In genomic region chr9:4315582-4316215, GRCh38 we compare ENCODE assay signal across 1 cellular context.
TF ChIP-seq lines count a peak whose summit lies in the region.

No MANE protein-coding gene starts in this region.

TF ChIP-seq in HepG2, 621 proteins besides CTCF, POLR2A, EP300 and RAD21 (continued from another document and continues in another):
- no peak for TF ChIP-seq ZBTB20 (CRISPR knock-in tag; IDR thresholded peaks at IDR 0.05; ENCODE audit: borderline replicate concordance, low read depth)
- TF ChIP-seq, protein P1, sequence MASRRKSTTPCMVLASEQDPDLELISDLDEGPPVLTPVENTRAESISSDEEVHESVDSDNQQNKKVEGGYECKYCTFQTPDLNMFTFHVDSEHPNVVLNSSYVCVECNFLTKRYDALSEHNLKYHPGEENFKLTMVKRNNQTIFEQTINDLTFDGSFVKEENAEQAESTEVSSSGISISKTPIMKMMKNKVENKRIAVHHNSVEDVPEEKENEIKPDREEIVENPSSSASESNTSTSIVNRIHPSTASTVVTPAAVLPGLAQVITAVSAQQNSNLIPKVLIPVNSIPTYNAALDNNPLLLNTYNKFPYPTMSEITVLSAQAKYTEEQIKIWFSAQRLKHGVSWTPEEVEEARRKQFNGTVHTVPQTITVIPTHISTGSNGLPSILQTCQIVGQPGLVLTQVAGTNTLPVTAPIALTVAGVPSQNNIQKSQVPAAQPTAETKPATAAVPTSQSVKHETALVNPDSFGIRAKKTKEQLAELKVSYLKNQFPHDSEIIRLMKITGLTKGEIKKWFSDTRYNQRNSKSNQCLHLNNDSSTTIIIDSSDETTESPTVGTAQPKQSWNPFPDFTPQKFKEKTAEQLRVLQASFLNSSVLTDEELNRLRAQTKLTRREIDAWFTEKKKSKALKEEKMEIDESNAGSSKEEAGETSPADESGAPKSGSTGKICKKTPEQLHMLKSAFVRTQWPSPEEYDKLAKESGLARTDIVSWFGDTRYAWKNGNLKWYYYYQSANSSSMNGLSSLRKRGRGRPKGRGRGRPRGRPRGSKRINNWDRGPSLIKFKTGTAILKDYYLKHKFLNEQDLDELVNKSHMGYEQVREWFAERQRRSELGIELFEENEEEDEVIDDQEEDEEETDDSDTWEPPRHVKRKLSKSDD (CRISPR knock-in tag; IDR thresholded peaks at IDR 0.05; ENCODE audit: low read depth) = no peak
- no peak for TF ChIP-seq ARNT2 (CRISPR knock-in tag; IDR thresholded peaks at IDR 0.05; ENCODE audit: low read depth)
- TF ChIP-seq ATF1 (CRISPR knock-in tag; IDR thresholded peaks at IDR 0.05) = no peak
- no peak for TF ChIP-seq ZNF572 (CRISPR knock-in tag; IDR thresholded peaks at IDR 0.05)
- TF ChIP-seq BHLHE40 (IDR thresholded peaks at IDR 0.05; ENCODE audit: low read length) = no peak
- no peak for TF ChIP-seq ZNF670 (CRISPR knock-in tag; IDR thresholded peaks at IDR 0.05; ENCODE audit: borderline replicate concordance)
- no peak for TF ChIP-seq REXO4 (CRISPR knock-in tag; IDR thresholded peaks at IDR 0.05; ENCODE audit: borderline replicate concordance)
- TF ChIP-seq BRD4 (CRISPR knock-in tag; IDR thresholded peaks at IDR 0.05) = no peak
- no peak for TF ChIP-seq ZNF124 (CRISPR knock-in tag; IDR thresholded peaks at IDR 0.05)
- no peak for TF ChIP-seq RORA (CRISPR knock-in tag; IDR thresholded peaks at IDR 0.05)
- TF ChIP-seq, protein P2, sequence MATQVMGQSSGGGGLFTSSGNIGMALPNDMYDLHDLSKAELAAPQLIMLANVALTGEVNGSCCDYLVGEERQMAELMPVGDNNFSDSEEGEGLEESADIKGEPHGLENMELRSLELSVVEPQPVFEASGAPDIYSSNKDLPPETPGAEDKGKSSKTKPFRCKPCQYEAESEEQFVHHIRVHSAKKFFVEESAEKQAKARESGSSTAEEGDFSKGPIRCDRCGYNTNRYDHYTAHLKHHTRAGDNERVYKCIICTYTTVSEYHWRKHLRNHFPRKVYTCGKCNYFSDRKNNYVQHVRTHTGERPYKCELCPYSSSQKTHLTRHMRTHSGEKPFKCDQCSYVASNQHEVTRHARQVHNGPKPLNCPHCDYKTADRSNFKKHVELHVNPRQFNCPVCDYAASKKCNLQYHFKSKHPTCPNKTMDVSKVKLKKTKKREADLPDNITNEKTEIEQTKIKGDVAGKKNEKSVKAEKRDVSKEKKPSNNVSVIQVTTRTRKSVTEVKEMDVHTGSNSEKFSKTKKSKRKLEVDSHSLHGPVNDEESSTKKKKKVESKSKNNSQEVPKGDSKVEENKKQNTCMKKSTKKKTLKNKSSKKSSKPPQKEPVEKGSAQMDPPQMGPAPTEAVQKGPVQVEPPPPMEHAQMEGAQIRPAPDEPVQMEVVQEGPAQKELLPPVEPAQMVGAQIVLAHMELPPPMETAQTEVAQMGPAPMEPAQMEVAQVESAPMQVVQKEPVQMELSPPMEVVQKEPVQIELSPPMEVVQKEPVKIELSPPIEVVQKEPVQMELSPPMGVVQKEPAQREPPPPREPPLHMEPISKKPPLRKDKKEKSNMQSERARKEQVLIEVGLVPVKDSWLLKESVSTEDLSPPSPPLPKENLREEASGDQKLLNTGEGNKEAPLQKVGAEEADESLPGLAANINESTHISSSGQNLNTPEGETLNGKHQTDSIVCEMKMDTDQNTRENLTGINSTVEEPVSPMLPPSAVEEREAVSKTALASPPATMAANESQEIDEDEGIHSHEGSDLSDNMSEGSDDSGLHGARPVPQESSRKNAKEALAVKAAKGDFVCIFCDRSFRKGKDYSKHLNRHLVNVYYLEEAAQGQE (IDR thresholded peaks at IDR 0.05; ENCODE audit: borderline replicate concordance in 1 of 2, low read depth in 1 of 2, low read length in 2 of 2) = no peak
- no peak for TF ChIP-seq SP2 (CRISPR knock-in tag; IDR thresholded peaks at IDR 0.05)
- TF ChIP-seq, protein P3, sequence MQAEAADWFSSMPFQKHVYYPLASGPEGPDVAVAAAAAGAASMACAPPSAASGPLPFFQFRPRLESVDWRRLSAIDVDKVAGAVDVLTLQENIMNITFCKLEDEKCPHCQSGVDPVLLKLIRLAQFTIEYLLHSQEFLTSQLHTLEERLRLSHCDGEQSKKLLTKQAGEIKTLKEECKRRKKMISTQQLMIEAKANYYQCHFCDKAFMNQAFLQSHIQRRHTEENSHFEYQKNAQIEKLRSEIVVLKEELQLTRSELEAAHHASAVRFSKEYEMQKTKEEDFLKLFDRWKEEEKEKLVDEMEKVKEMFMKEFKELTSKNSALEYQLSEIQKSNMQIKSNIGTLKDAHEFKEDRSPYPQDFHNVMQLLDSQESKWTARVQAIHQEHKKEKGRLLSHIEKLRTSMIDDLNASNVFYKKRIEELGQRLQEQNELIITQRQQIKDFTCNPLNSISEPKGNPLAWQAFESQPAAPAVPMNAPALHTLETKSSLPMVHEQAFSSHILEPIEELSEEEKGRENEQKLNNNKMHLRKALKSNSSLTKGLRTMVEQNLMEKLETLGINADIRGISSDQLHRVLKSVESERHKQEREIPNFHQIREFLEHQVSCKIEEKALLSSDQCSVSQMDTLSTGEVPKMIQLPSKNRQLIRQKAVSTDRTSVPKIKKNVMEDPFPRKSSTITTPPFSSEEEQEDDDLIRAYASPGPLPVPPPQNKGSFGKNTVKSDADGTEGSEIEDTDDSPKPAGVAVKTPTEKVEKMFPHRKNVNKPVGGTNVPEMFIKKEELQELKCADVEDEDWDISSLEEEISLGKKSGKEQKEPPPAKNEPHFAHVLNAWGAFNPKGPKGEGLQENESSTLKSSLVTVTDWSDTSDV (CRISPR knock-in tag; IDR thresholded peaks at IDR 0.05) = no peak
- TF ChIP-seq KLF12 (CRISPR knock-in tag; IDR thresholded peaks at IDR 0.05; ENCODE audit: borderline replicate concordance) = no peak
- TF ChIP-seq IRF2 (CRISPR knock-in tag; IDR thresholded peaks at IDR 0.05) = no peak
- TF ChIP-seq ZNF749 (CRISPR knock-in tag; IDR thresholded peaks at IDR 0.05; ENCODE audit: borderline replicate concordance) = no peak
- no peak for TF ChIP-seq ZNF567 (CRISPR knock-in tag; IDR thresholded peaks at IDR 0.05; ENCODE audit: borderline replicate concordance)
- no peak for TF ChIP-seq SMAD9 (CRISPR knock-in tag; IDR thresholded peaks at IDR 0.05)
- TF ChIP-seq ZFP36L2 (CRISPR knock-in tag; IDR thresholded peaks at IDR 0.05) = no peak
- TF ChIP-seq DDIT3 (CRISPR knock-in tag; IDR thresholded peaks at IDR 0.05) = no peak
- peak; percentile 81 for TF ChIP-seq STAG1 (CRISPR knock-in tag; IDR thresholded peaks at IDR 0.05)
- TF ChIP-seq ELK4 (CRISPR knock-in tag; IDR thresholded peaks at IDR 0.05; ENCODE audit: borderline replicate concordance) = no peak
- TF ChIP-seq HDAC1 (CRISPR knock-in tag; IDR thresholded peaks at IDR 0.05) = no peak
- TF ChIP-seq, protein P4, sequence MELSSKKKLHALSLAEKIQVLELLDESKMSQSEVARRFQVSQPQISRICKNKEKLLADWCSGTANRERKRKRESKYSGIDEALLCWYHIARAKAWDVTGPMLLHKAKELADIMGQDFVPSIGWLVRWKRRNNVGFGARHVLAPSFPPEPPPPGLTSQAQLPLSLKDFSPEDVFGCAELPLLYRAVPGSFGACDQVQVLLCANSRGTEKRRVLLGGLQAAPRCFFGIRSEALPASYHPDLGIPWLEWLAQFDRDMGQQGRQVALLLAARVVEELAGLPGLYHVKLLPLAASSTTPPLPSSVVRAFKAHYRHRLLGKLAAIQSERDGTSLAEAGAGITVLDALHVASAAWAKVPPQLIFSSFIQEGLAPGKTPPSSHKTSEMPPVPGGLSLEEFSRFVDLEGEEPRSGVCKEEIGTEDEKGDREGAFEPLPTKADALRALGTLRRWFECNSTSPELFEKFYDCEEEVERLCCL (CRISPR knock-in tag; IDR thresholded peaks at IDR 0.05; ENCODE audit: borderline replicate concordance) = no peak
- TF ChIP-seq GATAD2A (CRISPR knock-in tag; IDR thresholded peaks at IDR 0.05) = 0 out of 2 replicates have a peak, but pooled peaks have one; percentile 10
- no peak for TF ChIP-seq ZSCAN31 (CRISPR knock-in tag; IDR thresholded peaks at IDR 0.05; ENCODE audit: low read depth)
- no peak for TF ChIP-seq MATR3 (CRISPR knock-in tag; IDR thresholded peaks at IDR 0.05)
- TF ChIP-seq, protein P5, sequence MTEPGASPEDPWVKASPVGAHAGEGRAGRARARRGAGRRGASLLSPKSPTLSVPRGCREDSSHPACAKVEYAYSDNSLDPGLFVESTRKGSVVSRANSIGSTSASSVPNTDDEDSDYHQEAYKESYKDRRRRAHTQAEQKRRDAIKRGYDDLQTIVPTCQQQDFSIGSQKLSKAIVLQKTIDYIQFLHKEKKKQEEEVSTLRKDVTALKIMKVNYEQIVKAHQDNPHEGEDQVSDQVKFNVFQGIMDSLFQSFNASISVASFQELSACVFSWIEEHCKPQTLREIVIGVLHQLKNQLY (CRISPR knock-in tag; IDR thresholded peaks at IDR 0.05) = no peak
- TF ChIP-seq ZNF878 (CRISPR knock-in tag; IDR thresholded peaks at IDR 0.05) = no peak
- TF ChIP-seq HMGXB3 (CRISPR knock-in tag; IDR thresholded peaks at IDR 0.05; ENCODE audit: borderline replicate concordance) = no peak
- peak; percentile 75 for TF ChIP-seq BCL6 (CRISPR knock-in tag; IDR thresholded peaks at IDR 0.05)
- no peak for TF ChIP-seq FOXO4 (CRISPR knock-in tag; conservative IDR thresholded peaks at IDR 0.05)
- TF ChIP-seq, protein P6, sequence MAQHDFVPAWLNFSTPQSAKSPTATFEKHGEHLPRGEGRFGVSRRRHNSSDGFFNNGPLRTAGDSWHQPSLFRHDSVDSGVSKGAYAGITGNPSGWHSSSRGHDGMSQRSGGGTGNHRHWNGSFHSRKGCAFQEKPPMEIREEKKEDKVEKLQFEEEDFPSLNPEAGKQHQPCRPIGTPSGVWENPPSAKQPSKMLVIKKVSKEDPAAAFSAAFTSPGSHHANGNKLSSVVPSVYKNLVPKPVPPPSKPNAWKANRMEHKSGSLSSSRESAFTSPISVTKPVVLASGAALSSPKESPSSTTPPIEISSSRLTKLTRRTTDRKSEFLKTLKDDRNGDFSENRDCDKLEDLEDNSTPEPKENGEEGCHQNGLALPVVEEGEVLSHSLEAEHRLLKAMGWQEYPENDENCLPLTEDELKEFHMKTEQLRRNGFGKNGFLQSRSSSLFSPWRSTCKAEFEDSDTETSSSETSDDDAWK (CRISPR knock-in tag; IDR thresholded peaks at IDR 0.05) = no peak
- TF ChIP-seq ZNF589 (CRISPR knock-in tag; conservative IDR thresholded peaks at IDR 0.05) = no peak
- TF ChIP-seq ZNF101 (CRISPR knock-in tag; IDR thresholded peaks at IDR 0.05; ENCODE audit: borderline replicate concordance, low read depth) = no peak
- TF ChIP-seq ZXDC (CRISPR knock-in tag; IDR thresholded peaks at IDR 0.05) = no peak
